In the genomic region with DNA sequence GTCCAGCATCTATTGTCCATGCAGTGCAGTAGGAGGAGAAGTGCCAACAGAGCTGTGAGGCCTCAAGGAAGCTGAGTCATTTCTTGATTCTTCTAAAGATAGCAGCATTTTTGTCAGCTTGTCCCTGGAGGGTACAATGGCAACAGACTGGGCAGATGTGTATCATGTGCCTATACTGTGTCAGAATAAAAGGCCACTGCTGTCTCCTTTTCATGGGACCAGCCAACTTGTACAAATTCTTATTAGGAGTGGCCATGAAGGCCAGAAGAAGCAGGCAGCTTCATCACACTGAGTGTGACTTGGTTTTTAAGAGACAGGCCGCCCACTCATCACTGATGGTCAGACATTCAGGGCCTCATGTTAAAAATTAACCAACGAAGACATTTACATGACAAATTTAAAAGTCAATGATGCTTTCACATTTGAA, we compare ENCODE assay signal across 7 cellular contexts.
DNase-seq lines count a peak whose midpoint lies in the region; ATAC-seq and TF ChIP-seq lines count a peak whose summit lies in the region.

No MANE protein-coding gene starts in this region.

- TF ChIP-seq CTCF in NB4 (IDR thresholded peaks at IDR 0.05; ENCODE audit: low read depth, low read length) (no peak), GM23338 (conservative IDR thresholded peaks at IDR 0.05; ENCODE audit: low read depth in 2 of 2) (no peak)

- no peaks in the 10 kb centered on the region for H3F3A ChIP-seq in GM23338 (replicated peaks; ENCODE audit: low read depth)

- H3K9me3 Mint-ChIP-seq in stimulated activated effector memory CD8-positive, alpha-beta T cell treated with anti-CD3 and anti-CD28 coated beads, Interleukin-12 subunit alpha, Interleukin-12 subunit beta, amount 100 ng/mL, for 72 hours = no peaks in the 10 kb centered on the region
- no peaks in the 10 kb centered on the region for H3K9me3 Mint-ChIP-seq in GM23338

- no peak for TF ChIP-seq POLR2A in NB4 (IDR thresholded peaks at IDR 0.05; ENCODE audit: extremely low read depth, insufficient read length)

- H3K27ac Mint-ChIP-seq in stimulated activated effector memory CD8-positive, alpha-beta T cell treated with anti-CD3 and anti-CD28 coated beads, Interleukin-12 subunit alpha, Interleukin-12 subunit beta, amount 100 ng/mL, for 72 hours = no peak overlapping the region
- H3K27ac Mint-ChIP-seq in GM23338 = no peak overlapping the region

- no peaks in the 10 kb centered on the region for H3K4me1 ChIP-seq in GM23338 (ENCODE audit: insufficient read depth)

- H3K27me3 ChIP-seq in GM23338 (ENCODE audit: insufficient read depth) = no peaks in the 10 kb centered on the region

- no peak overlapping the region for H3K4me2 ChIP-seq in GM23338

- no peaks in the 10 kb centered on the region for H3K79me2 ChIP-seq in GM23338 (replicated peaks; ENCODE audit: insufficient read depth)

- DNase-seq in NB4 (ENCODE audit: low read depth) (peak; percentile 82), occipital lobe (lab: John Stamatoyannopoulos, UW) (no peak), ureter (ENCODE audit: low spot score) (no peak), GM23338 (ENCODE audit: low spot score) (no peak)
- no peak for DNase-seq in stimulated activated effector memory CD8-positive, alpha-beta T cell treated with anti-CD3 and anti-CD28 coated beads, Interleukin-12 subunit alpha, Interleukin-12 subunit beta, amount 100 ng/mL, for 72 hours (ENCODE audit: low spot score in 2 of 2)

- H3K27ac ChIP-seq in GM23338 (ENCODE audit: low read depth) = no peak overlapping the region

- H3K9me2 ChIP-seq in GM23338 (ENCODE audit: insufficient read depth) = no peaks in the 10 kb centered on the region; the same call in 1 of the 2 replicates

- no peak overlapping the region for H2AFZ ChIP-seq in GM23338

- H3K4me3 ChIP-seq in NB4 (ENCODE audit: low read depth, low read length) (no peak overlapping the region), GM23338 (no peak overlapping the region)

- no peaks in the 10 kb centered on the region for H4K20me1 ChIP-seq in GM23338 (replicated peaks; ENCODE audit: insufficient read depth)

- no peaks in the 10 kb centered on the region for H3K36me3 ChIP-seq in GM23338 (ENCODE audit: insufficient read depth)

- H3K27me3 Mint-ChIP-seq in GM23338 (ENCODE audit: insufficient read depth, low read depth, poor library complexity) = no peaks in the 10 kb centered on the region

- ATAC-seq in GM19023 (IDR thresholded peaks at IDR 0.05; ENCODE audit: unreplicated experiment) (peak; percentile 79), HG02759 (IDR thresholded peaks at IDR 0.05; ENCODE audit: unreplicated experiment) (peak; percentile 85), GM23338 (no peak)
- ATAC-seq in stimulated activated effector memory CD8-positive, alpha-beta T cell treated with anti-CD3 and anti-CD28 coated beads, Interleukin-12 subunit alpha, Interleukin-12 subunit beta, amount 100 ng/mL, for 72 hours = peak; percentile 53

- no peaks in the 10 kb centered on the region for H3K4me1 Mint-ChIP-seq in stimulated activated effector memory CD8-positive, alpha-beta T cell treated with anti-CD3 and anti-CD28 coated beads, Interleukin-12 subunit alpha, Interleukin-12 subunit beta, amount 100 ng/mL, for 72 hours
- H3K4me1 Mint-ChIP-seq in GM23338 = no peaks in the 10 kb centered on the region

- H3K36me3 Mint-ChIP-seq in stimulated activated effector memory CD8-positive, alpha-beta T cell treated with anti-CD3 and anti-CD28 coated beads, Interleukin-12 subunit alpha, Interleukin-12 subunit beta, amount 100 ng/mL, for 72 hours = no peaks in the 10 kb centered on the region
- no peaks in the 10 kb centered on the region for H3K36me3 Mint-ChIP-seq in GM23338 (ENCODE audit: low read depth)

- H3K4me3 Mint-ChIP-seq in stimulated activated effector memory CD8-positive, alpha-beta T cell treated with anti-CD3 and anti-CD28 coated beads, Interleukin-12 subunit alpha, Interleukin-12 subunit beta, amount 100 ng/mL, for 72 hours = no peak overlapping the region
- no peak overlapping the region for H3K4me3 Mint-ChIP-seq in GM23338

TF ChIP-seq in GM23338, 12 proteins besides CTCF, POLR2A, EP300 and RAD21:
- TF ChIP-seq STAT1 (IDR thresholded peaks at IDR 0.05; ENCODE audit: unreplicated experiment) (no peak), REST (IDR thresholded peaks at IDR 0.05; ENCODE audit: unreplicated experiment) (no peak), ZNF331 (CRISPR knock-in tag; IDR thresholded peaks at IDR 0.05; ENCODE audit: low read depth) (no peak)
TF ChIP-seq in GM23338: peak in this region for 0.
